8 cellular contexts compared by ENCODE assay signal in the genomic region with DNA sequence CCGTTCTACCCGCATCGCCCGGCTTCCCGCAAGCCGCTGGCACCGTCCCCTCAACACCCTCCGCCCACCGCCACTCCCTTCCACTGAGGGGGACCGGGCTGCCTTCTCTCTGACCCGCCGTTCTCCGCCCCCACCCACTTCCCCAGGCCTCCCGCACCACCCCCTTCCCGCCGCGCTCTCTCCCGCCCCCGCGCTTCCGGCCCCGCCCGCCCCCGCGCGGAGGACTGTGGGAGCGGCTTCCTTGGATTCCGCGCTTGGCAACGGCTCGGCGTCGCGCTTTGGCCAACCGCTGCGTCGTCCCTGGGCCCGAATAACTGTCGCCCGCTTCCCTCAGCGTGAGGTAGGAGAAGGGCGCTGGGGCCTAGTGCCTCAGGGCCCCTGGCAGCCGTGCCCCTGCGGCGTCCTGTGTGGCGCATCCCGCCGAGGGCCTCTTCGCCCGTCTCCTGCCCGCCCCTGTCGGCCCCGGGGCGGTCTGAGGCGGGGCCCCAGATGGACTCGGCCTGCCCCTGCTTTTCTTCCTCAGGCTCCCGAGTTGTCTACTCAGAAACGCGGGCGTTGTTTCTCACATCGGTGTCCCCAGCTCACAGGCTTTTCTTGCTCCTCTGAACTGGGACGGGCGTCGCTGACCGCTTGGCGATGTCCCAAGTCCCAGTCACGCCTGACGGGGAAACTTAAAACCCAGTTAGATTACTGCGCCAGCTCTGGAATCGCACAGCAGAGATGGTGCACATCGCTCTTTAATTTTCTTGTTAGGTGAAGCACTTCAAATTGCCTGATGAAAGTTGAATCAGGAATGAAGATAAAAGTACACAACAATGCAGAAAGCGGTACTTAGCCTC.
DNase-seq lines count a peak whose midpoint lies in the region; ATAC-seq and TF ChIP-seq lines count a peak whose summit lies in the region.

A gene with protein sequence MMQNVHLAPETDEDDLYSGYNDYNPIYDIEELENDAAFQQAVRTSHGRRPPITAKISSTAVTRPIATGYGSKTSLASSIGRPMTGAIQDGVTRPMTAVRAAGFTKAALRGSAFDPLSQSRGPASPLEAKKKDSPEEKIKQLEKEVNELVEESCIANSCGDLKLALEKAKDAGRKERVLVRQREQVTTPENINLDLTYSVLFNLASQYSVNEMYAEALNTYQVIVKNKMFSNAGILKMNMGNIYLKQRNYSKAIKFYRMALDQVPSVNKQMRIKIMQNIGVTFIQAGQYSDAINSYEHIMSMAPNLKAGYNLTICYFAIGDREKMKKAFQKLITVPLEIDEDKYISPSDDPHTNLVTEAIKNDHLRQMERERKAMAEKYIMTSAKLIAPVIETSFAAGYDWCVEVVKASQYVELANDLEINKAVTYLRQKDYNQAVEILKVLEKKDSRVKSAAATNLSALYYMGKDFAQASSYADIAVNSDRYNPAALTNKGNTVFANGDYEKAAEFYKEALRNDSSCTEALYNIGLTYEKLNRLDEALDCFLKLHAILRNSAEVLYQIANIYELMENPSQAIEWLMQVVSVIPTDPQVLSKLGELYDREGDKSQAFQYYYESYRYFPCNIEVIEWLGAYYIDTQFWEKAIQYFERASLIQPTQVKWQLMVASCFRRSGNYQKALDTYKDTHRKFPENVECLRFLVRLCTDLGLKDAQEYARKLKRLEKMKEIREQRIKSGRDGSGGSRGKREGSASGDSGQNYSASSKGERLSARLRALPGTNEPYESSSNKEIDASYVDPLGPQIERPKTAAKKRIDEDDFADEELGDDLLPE (plus strand): TSS at position 241 of the 839 bp plus-strand sequence. CDS start 7,229 bp downstream, outside the sequence.

- no peak for TF ChIP-seq CTCF in AG09319 (IDR thresholded peaks at IDR 0.05; ENCODE audit: low read depth, low read length)

- DNase-seq in AG09319 (ENCODE audit: extremely low read depth, low read depth) (peak; percentile 49), NCI-H345 (lab: John Stamatoyannopoulos, UW) (peak; percentile 86), islet precursor cell (peak; percentile 96)
- peak; percentile 63 for DNase-seq in activated CD4-positive, CD25-positive, alpha-beta regulatory T cell treated with anti-CD3 and anti-CD28 coated beads, Interleukin-2, amount 50 U/mL, for 16 hours (ENCODE audit: low read depth, low spot score)
- peak; percentile 78 for DNase-seq in central memory CD4-positive, alpha-beta T cell
- DNase-seq in stimulated activated CD4-positive, alpha-beta T cell treated with anti-CD3 and anti-CD28 coated beads, Interleukin-12 subunit alpha, Interleukin-12 subunit beta, amount 100 ng/mL, for 24 hours (ENCODE audit: low read depth in 2 of 2), result peak; percentile 51 to 77

- ATAC-seq in GM19023 (IDR thresholded peaks at IDR 0.05; ENCODE audit: unreplicated experiment) (peak; percentile 87), HG03175 (IDR thresholded peaks at IDR 0.05; ENCODE audit: unreplicated experiment) (peak; percentile 88)

Comparison
In these comparisons a context has a peak if more than half of its experiments do, and no peak if none do; other contexts are left out.
1. Peak in every context shown above with its lines: DNase-seq and ATAC-seq.